In the genomic region with DNA sequence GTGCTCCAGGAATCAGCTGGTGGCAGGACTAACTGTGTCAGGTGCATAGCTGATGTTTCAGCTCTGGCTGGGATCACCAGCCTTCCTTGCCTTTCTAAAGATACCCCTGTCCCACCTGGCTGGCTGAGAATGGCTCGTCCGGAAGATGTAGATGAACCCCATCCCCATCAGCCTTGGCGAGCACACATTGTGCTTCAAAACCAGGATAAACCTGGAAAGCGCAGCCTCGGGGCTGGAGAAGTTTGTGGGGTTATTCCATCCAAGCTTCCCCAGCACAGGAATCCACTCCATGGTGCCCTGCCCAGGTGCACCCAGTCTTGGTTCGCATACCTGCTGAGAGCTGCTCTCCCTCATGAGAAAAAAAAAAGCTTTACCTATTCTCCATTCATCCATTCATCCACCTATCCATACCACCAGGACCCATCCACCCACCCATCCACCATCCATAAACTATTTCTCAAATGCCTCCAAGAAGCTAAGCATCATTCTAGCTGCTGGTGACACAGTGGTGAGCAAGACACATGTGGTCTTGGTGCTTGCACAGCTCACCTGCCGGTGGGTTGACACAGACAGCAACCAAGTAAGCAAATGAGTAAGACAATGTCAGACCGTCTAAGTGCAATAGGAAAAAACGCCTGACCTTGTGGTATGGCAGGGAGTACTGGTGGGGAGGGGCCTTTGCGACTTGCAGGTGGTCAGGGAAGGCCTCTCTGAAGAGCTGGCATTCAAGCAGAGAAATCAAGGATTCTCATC, we compare ENCODE assay signal across 13 cellular contexts.
A peak's percentile ranks its signal among the peaks of the same experiment; 100 is the strongest.
DNase-seq lines count a peak whose midpoint lies in the region; ATAC-seq, FAIRE-seq and TF ChIP-seq lines count a peak whose summit lies in the region.
"Had no signal": no experiment of that assay in that cellular context is flagged by ENCODE, and none has a peak within 500 bp of the region (broad histone marks: within the 10 kb centered on the region; RNA-seq: fewer than 3 reads in every experiment).

No MANE protein-coding gene starts in this region.

- H2AFZ ChIP-seq in HepG2 (ENCODE audit: low read length): no peak overlapping the region
- H2AFZ ChIP-seq in H9 (ENCODE audit: low read length): no peak overlapping the region
- H2AFZ ChIP-seq: PC-9 had no signal

- H3K18ac ChIP-seq in H9 (ENCODE audit: insufficient read length, low read depth, low read length): no peak overlapping the region

- no peak overlapping the region for H3K4me2 ChIP-seq in HepG2 (ENCODE audit: low read depth, low read length)
- H3K4me2 ChIP-seq in H9 (ENCODE audit: insufficient read depth, insufficient read length, low read length): no peak overlapping the region
- H3K4me2 ChIP-seq: PC-9 had no signal

- no peak for TF ChIP-seq RAD21 in HepG2 (CRISPR knock-in tag; IDR thresholded peaks at IDR 0.05)

- no peak overlapping the region for H2AK5ac ChIP-seq in H9 (ENCODE audit: insufficient read length, low read length)

- H3K79me2 ChIP-seq in HepG2 (ENCODE audit: insufficient read depth, low read length) (no peaks in the 10 kb centered on the region), H9 (ENCODE audit: insufficient read depth, low read length) (no peaks in the 10 kb centered on the region)

- no peak overlapping the region for H2BK120ac ChIP-seq in H9 (ENCODE audit: low read depth, low read length, poor library complexity, severe bottlenecking)

- H3K56ac ChIP-seq in H9 (ENCODE audit: insufficient read length, low read depth, low read length): no peak overlapping the region

- no peaks in the 10 kb centered on the region for H3K4me1 ChIP-seq in right lobe of liver
- no peaks in the 10 kb centered on the region for H3K4me1 ChIP-seq in HepG2 (ENCODE audit: insufficient read depth, low read length)
- no peaks in the 10 kb centered on the region for H3K4me1 ChIP-seq in kidney (ENCODE audit: control insufficient read depth in 1 of 2, insufficient read depth in 1 of 2, low read depth in 1 of 2, low read length in 2 of 2)
- no peaks in the 10 kb centered on the region for H3K4me1 ChIP-seq in aorta (ENCODE audit: control insufficient read depth in 1 of 2, insufficient read depth in 2 of 2, low read length in 2 of 2)
- H3K4me1 ChIP-seq in H9 (ENCODE audit: insufficient read depth, low read length): peaks cover 7% of the 10 kb centered on the region; the same call in 1 of the 2 replicates
- H3K4me1 ChIP-seq: uterus had no signal

- H3K9me3 ChIP-seq in right lobe of liver (no peaks in the 10 kb centered on the region), HepG2 (ENCODE audit: low read length) (no peaks in the 10 kb centered on the region), kidney (ENCODE audit: control insufficient read depth in 1 of 2, low read length in 2 of 2) (no peaks in the 10 kb centered on the region), aorta (ENCODE audit: control insufficient read depth, low read length) (no peaks in the 10 kb centered on the region), H9 (ENCODE audit: control insufficient read depth, low read depth, low read length) (no peaks in the 10 kb centered on the region)
- H3K9me3 ChIP-seq: uterus had no signal

- POLR2A ChIA-PET in HepG2 (lab: Yijun Ruan, JAX): no interaction called here
- POLR2A ChIA-PET in WTC11 (lab: Charles Lee): interaction anchor here (1.3 kb wide), 1 partner anchor 8 kb away, joined by 3 read pairs; no protein-coding TSS in a partner anchor

- no peak overlapping the region for H3T11ph ChIP-seq in H9 (ENCODE audit: low read length)

- H3K27me3 Mint-ChIP-seq in WTC11 (ENCODE audit: low read depth): peaks cover 2% of the 10 kb centered on the region; the same call in 1 of the 2 replicates
- no peaks in the 10 kb centered on the region for H3K27me3 Mint-ChIP-seq in immature natural killer cell (ENCODE audit: low read depth in 3 of 3)
- H3K27me3 Mint-ChIP-seq in H9 (ENCODE audit: low read depth): peaks cover 10% of the 10 kb centered on the region

- no peaks in the 10 kb centered on the region for H3K79me1 ChIP-seq in H9 (ENCODE audit: insufficient read depth, low read depth, low read length, poor library complexity, severe bottlenecking)

- H3K4ac ChIP-seq in H9 (ENCODE audit: low read depth, low read length): no peak overlapping the region

- FAIRE-seq in HepG2 (lab: Jason Lieb, UNC) (no peak), kidney (lab: Jason Lieb, UNC) (no peak)

- no TSS peak for BruUV-seq in HepG2 (replicated peaks; lab: Mats Ljungman, UMichigan)

- no peak overlapping the region for H2BK12ac ChIP-seq in H9 (ENCODE audit: insufficient read length, low read depth, low read length)

- in situ Hi-C loops in HepG2 (cut with HindIII; ENCODE audit: extremely low pct_ligation_motif_present, low pct_unique_long_range_greater_than_20kb): no loop called here

- TF ChIP-seq EP300 in HepG2 (IDR thresholded peaks at IDR 0.05; ENCODE audit: low read depth in 2 of 2, low read length in 2 of 2) (no peak), HepG2 (CRISPR knock-in tag; IDR thresholded peaks at IDR 0.05; ENCODE audit: borderline replicate concordance) (no peak)

- H3K4me3 Mint-ChIP-seq in WTC11: no peak overlapping the region
- H3K4me3 Mint-ChIP-seq in immature natural killer cell: no peak overlapping the region
- H3K4me3 Mint-ChIP-seq in H9: no peak overlapping the region; a peak in 2 of 5 replicates
- H3K4me3 Mint-ChIP-seq: activated T-helper 1 cell treated with anti-CD3 and anti-CD28 coated beads, Interleukin-12 subunit alpha, Interleukin-12 subunit beta, Interleukin-2, Interleukin-4 antibody, amounts not matched to agents 30 ng/mL and 10 ng/mL and 1 ng/mL, durations not matched to agents 14 hours and 24 hours and 36 hours; stimulated activated memory B cell treated with anti-CD40 and anti-IgM and Interleukin-4, amounts not matched to agents 10 μg/mL and 1 μg/mL and 100 μg/mL, for 72 hours had no signal

- H3K4me1 Mint-ChIP-seq in WTC11 (peaks cover 14% of the 10 kb centered on the region), immature natural killer cell (peaks cover 3 to 19% of the 10 kb centered on the region in 2 donors), H9 (peaks cover 21 to 28% of the 10 kb centered on the region in 2 experiments)
- H3K4me1 Mint-ChIP-seq: stimulated activated memory B cell treated with anti-CD40 and anti-IgM and Interleukin-4, amounts not matched to agents 10 μg/mL and 1 μg/mL and 100 μg/mL, for 72 hours had no signal

- H2BK5ac ChIP-seq in H9 (ENCODE audit: insufficient read length, low read length): no peak overlapping the region

- H3K23ac ChIP-seq in H9 (ENCODE audit: insufficient read length, low read depth, low read length): no peak overlapping the region

- no peak overlapping the region for H2BK20ac ChIP-seq in H9 (ENCODE audit: low read depth, low read length, poor library complexity, severe bottlenecking)

- H2BK15ac ChIP-seq in H9 (ENCODE audit: low read depth, low read length): no peak overlapping the region

- no peak overlapping the region for H3K14ac ChIP-seq in H9 (ENCODE audit: insufficient read depth, low read length)

- H3K4me3 ChIP-seq in right lobe of liver (no peak overlapping the region), HepG2 (replicated peaks in 1 of 3; ENCODE audit: insufficient read depth in 1 of 3, low read depth in 2 of 3, low read length in 3 of 3) (no peak overlapping the region), kidney (ENCODE audit: low read length in 2 of 2) (no peak overlapping the region), aorta (ENCODE audit: low read length in 2 of 2) (no peak overlapping the region)
- H3K4me3 ChIP-seq: PC-9, uterus had no signal

- H3K36me3 Mint-ChIP-seq in WTC11 (no peaks in the 10 kb centered on the region), immature natural killer cell (no peaks in the 10 kb centered on the region), H9 (ENCODE audit: insufficient read depth in 1 of 3, low read depth in 3 of 3) (no peaks in the 10 kb centered on the region)
- H3K36me3 Mint-ChIP-seq: stimulated activated memory B cell treated with anti-CD40 and anti-IgM and Interleukin-4, amounts not matched to agents 10 μg/mL and 1 μg/mL and 100 μg/mL, for 72 hours had no signal

- no peak overlapping the region for H4K91ac ChIP-seq in H9 (ENCODE audit: insufficient read length, low read depth, low read length)

- H3K27ac ChIP-seq in right lobe of liver: no peak overlapping the region
- H3K27ac ChIP-seq in HepG2 (ENCODE audit: extremely low read length, insufficient read depth, low read length): no peak overlapping the region
- H3K27ac ChIP-seq in kidney (ENCODE audit: low read depth in 2 of 2, low read length in 2 of 2): no peak overlapping the region
- no peak overlapping the region for H3K27ac ChIP-seq in aorta (ENCODE audit: low read depth in 1 of 2, low read length in 2 of 2)
- H3K27ac ChIP-seq in H9 (ENCODE audit: insufficient read length, low read depth, low read length): no peak overlapping the region
- H3K27ac ChIP-seq: PC-9, uterus had no signal

- H3K36me3 ChIP-seq in right lobe of liver (no peaks in the 10 kb centered on the region), HepG2 (replicated peaks in 1 of 2; ENCODE audit: control insufficient read depth in 1 of 2, insufficient read depth in 2 of 2, low read length in 2 of 2) (no peaks in the 10 kb centered on the region), kidney (ENCODE audit: control insufficient read depth in 1 of 2, insufficient read depth in 2 of 2, low read length in 2 of 2) (peaks cover 0 to 3% of the 10 kb centered on the region in 2 donors), aorta (ENCODE audit: control insufficient read depth in 1 of 2, insufficient read depth in 2 of 2, low read length in 1 of 2) (no peaks in the 10 kb centered on the region)
- H3K36me3 ChIP-seq: uterus had no signal

- intact Hi-C loops in right lobe of liver (cut with DNase I): no loop called here
- intact Hi-C loops in HepG2 (cut with micrococcal nuclease; ENCODE audit: unreplicated experiment): no loop called here
- intact Hi-C loops in kidney (cut with DNase I): no loop called here
- intact Hi-C loops in aorta (cut with DNase I): no loop called here

- H4K5ac ChIP-seq in H9 (ENCODE audit: insufficient read length, low read depth, low read length): no peak overlapping the region

- no peak for TF ChIP-seq POLR2A in right lobe of liver (IDR thresholded peaks at IDR 0.05)
- TF ChIP-seq POLR2A in HepG2 (IDR thresholded peaks at IDR 0.05; ENCODE audit: insufficient read depth in 1 of 2, low read depth in 2 of 2, low read length in 2 of 2): no peak

- ATAC-seq in right lobe of liver (no peak), HepG2 (no peak), WTC11 (no peak), aorta (ENCODE audit: low FRiP score) (no peak)
- ATAC-seq: right cardiac atrium; stimulated activated memory B cell treated with anti-CD40 and anti-IgM and Interleukin-4, amounts not matched to agents 10 μg/mL and 1 μg/mL and 100 μg/mL, for 72 hours had no signal

- no peak overlapping the region for H3K27ac Mint-ChIP-seq in WTC11
- no peak overlapping the region for H3K27ac Mint-ChIP-seq in immature natural killer cell
- 0 out of 7 replicates have a peak overlapping the region, but pooled peaks of 1 of the 3 experiments have one; percentile 57 for H3K27ac Mint-ChIP-seq in H9
- H3K27ac Mint-ChIP-seq: activated T-helper 1 cell treated with anti-CD3 and anti-CD28 coated beads, Interleukin-12 subunit alpha, Interleukin-12 subunit beta, Interleukin-2, Interleukin-4 antibody, amounts not matched to agents 30 ng/mL and 10 ng/mL and 1 ng/mL, durations not matched to agents 14 hours and 24 hours and 36 hours; stimulated activated memory B cell treated with anti-CD40 and anti-IgM and Interleukin-4, amounts not matched to agents 10 μg/mL and 1 μg/mL and 100 μg/mL, for 72 hours had no signal

- TF ChIP-seq CTCF in right lobe of liver (IDR thresholded peaks at IDR 0.05) (no peak), HepG2 (CRISPR knock-in tag; IDR thresholded peaks at IDR 0.05) (no peak), WTC11 (IDR thresholded peaks at IDR 0.05) (no peak), kidney (IDR thresholded peaks at IDR 0.05; ENCODE audit: borderline replicate concordance, extremely low read depth, insufficient read depth) (no peak), H9 (conservative IDR thresholded peaks at IDR 0.05) (no peak)

- H3K23me2 ChIP-seq in H9 (ENCODE audit: insufficient read length, low read depth, low read length, poor library complexity, severe bottlenecking): no peaks in the 10 kb centered on the region

- no peaks in the 10 kb centered on the region for H3K9me3 Mint-ChIP-seq in WTC11
- H3K9me3 Mint-ChIP-seq in immature natural killer cell: peaks cover 0 to 1% (median 0%) of the 10 kb centered on the region in 6 donors
- H3K9me3 Mint-ChIP-seq in H9: no peaks in the 10 kb centered on the region
- H3K9me3 Mint-ChIP-seq: activated T-helper 1 cell treated with anti-CD3 and anti-CD28 coated beads, Interleukin-12 subunit alpha, Interleukin-12 subunit beta, Interleukin-2, Interleukin-4 antibody, amounts not matched to agents 30 ng/mL and 10 ng/mL and 1 ng/mL, durations not matched to agents 14 hours and 24 hours and 36 hours; stimulated activated memory B cell treated with anti-CD40 and anti-IgM and Interleukin-4, amounts not matched to agents 10 μg/mL and 1 μg/mL and 100 μg/mL, for 72 hours had no signal

- WGBS in right lobe of liver (ENCODE audit: insufficient coverage, low coverage, low lambda C conversion rate, missing lambda C conversion rate): 70% methylated on average over 8 of the region's 10 CpGs
- WGBS in HepG2 (ENCODE audit: low lambda C conversion rate): 7% methylated on average over 5 of the region's 10 CpGs
- WGBS in aorta, 2 donors: 93 to 96% methylated on average over 10 of the region's 10 CpGs
- WGBS in H9 (ENCODE audit: extremely low coverage, insufficient read length, low lambda C conversion rate): no CpG with 5 or more reads among the region's 10 CpGs

- CTCF ChIA-PET in HepG2 (lab: Yijun Ruan, JAX; ENCODE audit: low intra/inter-chr PET ratio, low total read pairs) (no interaction called here), WTC11 (lab: Charles Lee) (interaction anchor here (1.3 to 3.3 kb wide), 4 partner anchors 11 to 67 kb away, joined by 6 to 20 read pairs (median 8); no protein-coding TSS in a partner anchor)

- H3K9ac ChIP-seq in HepG2 (ENCODE audit: insufficient read depth, low read depth, low read length) (no peak overlapping the region), kidney (ENCODE audit: low read length in 2 of 2) (no peak overlapping the region), H9 (ENCODE audit: extremely low read depth, insufficient read length, low read length) (no peak overlapping the region)

- H4K8ac ChIP-seq in H9 (replicated peaks; ENCODE audit: insufficient read length, low read depth, low read length): no peak overlapping the region

- DNase-seq in right lobe of liver (peak in 2 of 3 donors; percentile 25 to 35), HepG2 (ENCODE audit: low spot score) (no peak), WTC11 (ENCODE audit: low spot score) (peak; percentile 7), kidney (peak; percentile 25), aorta (peak; percentile 13 to 53), immature natural killer cell (no peak), H9 (no peak)
- DNase-seq: NCI-H2029, PC-9 had no signal

- no peaks in the 10 kb centered on the region for H3K27me3 ChIP-seq in right lobe of liver
- peaks cover 1 to 25% of the 10 kb centered on the region in 2 experiments; a peak in 4 of 5 replicates for H3K27me3 ChIP-seq in HepG2 (ENCODE audit: control insufficient read depth in 1 of 2, insufficient read depth in 2 of 2, low read length in 2 of 2)
- no peaks in the 10 kb centered on the region for H3K27me3 ChIP-seq in aorta (ENCODE audit: control insufficient read depth in 1 of 2, insufficient read depth in 2 of 2, low read length in 1 of 2)
- no peaks in the 10 kb centered on the region for H3K27me3 ChIP-seq in H9 (ENCODE audit: insufficient read depth, low read length)
- H3K27me3 ChIP-seq: uterus had no signal

- H4K20me1 ChIP-seq in HepG2 (ENCODE audit: insufficient read depth, low read length) (no peaks in the 10 kb centered on the region), H9 (ENCODE audit: control insufficient read depth, insufficient read depth, insufficient read length) (no peaks in the 10 kb centered on the region)

Comparison
In these comparisons a context has a peak if more than half of its experiments do, and no peak if none do; other contexts are left out.
1. DNase-seq: peak in right lobe of liver (2 of 3), WTC11 (single experiment), kidney (single experiment) and aorta (2 of 2); none in HepG2 (single experiment), immature natural killer cell (0 of 3) and H9 (single experiment).